In genomic region chr5:131264453-131265200, GRCh38 we compare ENCODE assay signal across 8 cellular contexts. TPM values are rescaled to one million over a fixed set of nuclear protein-coding genes. Genes with fewer than 3 reads are reported as not detected.
A peak's percentile ranks its signal among the peaks of the same experiment; 100 is the strongest.
DNase-seq lines count a peak whose midpoint lies in the region; ATAC-seq lines count a peak whose summit lies in the region.

No MANE protein-coding gene starts in this region.

- peaks cover 4% of the 10 kb centered on the region for H3K36me3 Mint-ChIP-seq in T-helper 17 cell (ENCODE audit: low read depth)
- H3K36me3 Mint-ChIP-seq in central memory CD8-positive, alpha-beta T cell (ENCODE audit: insufficient read depth): peaks cover 28% of the 10 kb centered on the region

- DNase-seq in NCI-H2227 (lab: John Stamatoyannopoulos, UW; ENCODE audit: unreplicated experiment) (peak; percentile 41), NCI-H2227 treated with DMSO at 0.1 percent for 48 hours (lab: John Stamatoyannopoulos, UW) (no peak), T-helper 17 cell (peak in 1 of 3 donors; percentile 19), left lobe of liver (ENCODE audit: low spot score) (peak; percentile 55)
- no peak for DNase-seq in central memory CD8-positive, alpha-beta T cell (ENCODE audit: low spot score in 2 of 2)
- DNase-seq in stimulated activated CD8-positive, alpha-beta memory T cell treated with anti-CD3 and anti-CD28 coated beads, Interleukin-12 subunit alpha, Interleukin-12 subunit beta, amount 100 ng/mL, for 1 hour (ENCODE audit: low read depth): peak; percentile 29

- H3K4me3 Mint-ChIP-seq in T-helper 17 cell: peak overlapping the region; percentile 91
- H3K4me3 Mint-ChIP-seq in central memory CD8-positive, alpha-beta T cell: peak overlapping the region; percentile 83

- no peaks in the 10 kb centered on the region for H3K9me3 Mint-ChIP-seq in central memory CD8-positive, alpha-beta T cell

- peaks cover 27% of the 10 kb centered on the region for H3K4me1 Mint-ChIP-seq in T-helper 17 cell
- peaks cover 33% of the 10 kb centered on the region for H3K4me1 Mint-ChIP-seq in central memory CD8-positive, alpha-beta T cell

- H3K27ac Mint-ChIP-seq in T-helper 17 cell: peak overlapping the region; percentile 98
- peak overlapping the region; percentile 95 for H3K27ac Mint-ChIP-seq in central memory CD8-positive, alpha-beta T cell (ENCODE audit: low read depth)

- ATAC-seq in HG03135 (IDR thresholded peaks at IDR 0.05; ENCODE audit: unreplicated experiment) (peak; percentile 6), T-helper 17 cell (peak; percentile 5), left lobe of liver (peak; percentile 44), HG03159 (IDR thresholded peaks at IDR 0.05; ENCODE audit: unreplicated experiment) (no peak)
- peak; percentile 13 for ATAC-seq in central memory CD8-positive, alpha-beta T cell (replicated peaks; ENCODE audit: extremely low read depth, poor library complexity, severe bottlenecking)

- H3K27me3 Mint-ChIP-seq in T-helper 17 cell: no peaks in the 10 kb centered on the region
- no peaks in the 10 kb centered on the region for H3K27me3 Mint-ChIP-seq in central memory CD8-positive, alpha-beta T cell

- no peaks in the 10 kb centered on the region for H3K9me3 ChIP-seq in T-helper 17 cell (ENCODE audit: control insufficient read depth, low read length, poor library complexity, severe bottlenecking)

RNA-seq across cellular contexts. Expression of gene CDC42SE2, which starts 0.8 kb away (rescaled TPM):
- total RNA-seq in T-helper 17 cell (100 to 1,000 TPM; 215 to 245 TPM), left lobe of liver (9.9 TPM)

Comparison
In these comparisons a context has a peak if more than half of its experiments do, and no peak if none do; other contexts are left out.
1. DNase-seq: peak in NCI-H2227 (single experiment), left lobe of liver (single experiment) and stimulated activated CD8-positive, alpha-beta memory T cell treated with anti-CD3 and anti-CD28 coated beads, Interleukin-12 subunit alpha, Interleukin-12 subunit beta, amount 100 ng/mL, for 1 hour (single experiment); none in NCI-H2227 treated with DMSO at 0.1 percent for 48 hours (single experiment) and central memory CD8-positive, alpha-beta T cell (0 of 2).
2. RNA of gene CDC42SE2, which starts 0.8 kb away (total RNA-seq): 215 to 245 TPM in T-helper 17 cell; 9.9 TPM in left lobe of liver (single experiment); every median in the first group is over 10 times any median in the second.